Comparison of ENCODE assay signal across 1 cellular context in the genomic region with DNA sequence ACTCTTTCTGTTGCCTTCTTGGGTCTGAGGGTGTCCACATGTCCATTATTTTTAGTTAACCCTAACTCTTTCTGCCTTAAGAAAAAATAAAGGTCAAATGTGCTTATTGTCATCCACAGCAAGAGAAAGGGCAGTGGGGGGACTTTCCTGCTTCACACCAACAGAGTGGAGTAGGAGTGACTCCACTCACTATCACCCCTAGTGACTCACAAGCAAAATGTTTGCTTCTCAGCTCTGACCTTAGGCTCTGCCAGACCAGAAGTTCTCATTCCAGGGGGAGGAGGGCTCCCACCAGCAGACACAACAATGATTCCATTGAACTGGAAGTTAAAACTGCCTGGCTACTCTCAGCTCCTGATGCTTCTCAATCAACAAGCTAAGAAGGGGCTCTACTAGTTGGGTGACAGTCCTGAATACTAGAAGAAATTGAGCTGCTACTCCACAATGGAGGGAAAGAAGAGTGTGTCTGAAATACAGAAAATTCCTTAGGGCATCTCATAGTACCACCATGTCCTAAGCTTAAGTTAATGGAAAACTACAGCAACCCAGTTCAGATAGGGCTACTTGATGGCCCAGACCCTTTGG.
A peak's percentile ranks its signal among the peaks of the same experiment; 100 is the strongest.
TF ChIP-seq lines count a peak whose summit lies in the region.

No MANE protein-coding gene starts in this region.

TF ChIP-seq in HepG2, 621 proteins besides CTCF, POLR2A, EP300 and RAD21 (continued from another document and continues in another):
- TF ChIP-seq ZNF552 (CRISPR knock-in tag; IDR thresholded peaks at IDR 0.05; ENCODE audit: borderline replicate concordance) (no peak), ZNF251 (CRISPR knock-in tag; IDR thresholded peaks at IDR 0.05) (no peak), SRY (CRISPR knock-in tag; IDR thresholded peaks at IDR 0.05) (no peak), TOE1 (CRISPR knock-in tag; IDR thresholded peaks at IDR 0.05) (no peak), HNF4A (CRISPR knock-in tag; IDR thresholded peaks at IDR 0.05) (peak; percentile 68), TGIF2 (CRISPR knock-in tag; IDR thresholded peaks at IDR 0.05) (peak; percentile 83), ZNF207 (IDR thresholded peaks at IDR 0.05; ENCODE audit: borderline replicate concordance) (no peak), RAD51 (IDR thresholded peaks at IDR 0.05; ENCODE audit: borderline replicate concordance) (no peak), ZNF326 (CRISPR knock-in tag; IDR thresholded peaks at IDR 0.05; ENCODE audit: borderline replicate concordance) (no peak), BHLHE40 (IDR thresholded peaks at IDR 0.05; ENCODE audit: low read length) (no peak), ZFAT (CRISPR knock-in tag; conservative IDR thresholded peaks at IDR 0.05) (no peak), ZNF605 (CRISPR knock-in tag; IDR thresholded peaks at IDR 0.05) (no peak), ZFP37 (CRISPR knock-in tag; IDR thresholded peaks at IDR 0.05; ENCODE audit: borderline replicate concordance) (no peak), ZNF256 (CRISPR knock-in tag; conservative IDR thresholded peaks at IDR 0.05) (no peak), FOSL2 (CRISPR knock-in tag; IDR thresholded peaks at IDR 0.05) (peak; percentile 92), GABPB1 (CRISPR knock-in tag; IDR thresholded peaks at IDR 0.05) (peak; percentile 45; the same call in 1 of the 2 replicates), ZNF883 (CRISPR knock-in tag; IDR thresholded peaks at IDR 0.05; ENCODE audit: not compliant biosample characterization) (no peak), MTA3 (CRISPR knock-in tag; IDR thresholded peaks at IDR 0.05) (no peak), ZBTB42 (CRISPR knock-in tag; IDR thresholded peaks at IDR 0.05) (no peak), ADNP (CRISPR knock-in tag; IDR thresholded peaks at IDR 0.05) (0 out of 2 replicates have a peak, but pooled peaks have one; percentile 38), ZNF737 (CRISPR knock-in tag; IDR thresholded peaks at IDR 0.05; ENCODE audit: borderline replicate concordance) (no peak), SIN3A (IDR thresholded peaks at IDR 0.05; ENCODE audit: borderline replicate concordance, low read depth, low read length) (no peak), FOXM1 (CRISPR knock-in tag; IDR thresholded peaks at IDR 0.05) (no peak), KMT2A (CRISPR knock-in tag; IDR thresholded peaks at IDR 0.05) (no peak), ZNF577 (CRISPR knock-in tag; IDR thresholded peaks at IDR 0.05; ENCODE audit: borderline replicate concordance, low read depth) (no peak), YEATS4 (CRISPR knock-in tag; IDR thresholded peaks at IDR 0.05; ENCODE audit: borderline replicate concordance) (peak; percentile 28; the same call in 1 of the 2 replicates), AKAP8 (CRISPR knock-in tag; IDR thresholded peaks at IDR 0.05) (no peak), GABPA (IDR thresholded peaks at IDR 0.05; ENCODE audit: low read depth, low read length) (no peak), GABPA (CRISPR knock-in tag; IDR thresholded peaks at IDR 0.05; ENCODE audit: low read depth) (no peak), ZNF782 (CRISPR knock-in tag; IDR thresholded peaks at IDR 0.05; ENCODE audit: borderline replicate concordance) (no peak)
- TF ChIP-seq, protein P1, sequence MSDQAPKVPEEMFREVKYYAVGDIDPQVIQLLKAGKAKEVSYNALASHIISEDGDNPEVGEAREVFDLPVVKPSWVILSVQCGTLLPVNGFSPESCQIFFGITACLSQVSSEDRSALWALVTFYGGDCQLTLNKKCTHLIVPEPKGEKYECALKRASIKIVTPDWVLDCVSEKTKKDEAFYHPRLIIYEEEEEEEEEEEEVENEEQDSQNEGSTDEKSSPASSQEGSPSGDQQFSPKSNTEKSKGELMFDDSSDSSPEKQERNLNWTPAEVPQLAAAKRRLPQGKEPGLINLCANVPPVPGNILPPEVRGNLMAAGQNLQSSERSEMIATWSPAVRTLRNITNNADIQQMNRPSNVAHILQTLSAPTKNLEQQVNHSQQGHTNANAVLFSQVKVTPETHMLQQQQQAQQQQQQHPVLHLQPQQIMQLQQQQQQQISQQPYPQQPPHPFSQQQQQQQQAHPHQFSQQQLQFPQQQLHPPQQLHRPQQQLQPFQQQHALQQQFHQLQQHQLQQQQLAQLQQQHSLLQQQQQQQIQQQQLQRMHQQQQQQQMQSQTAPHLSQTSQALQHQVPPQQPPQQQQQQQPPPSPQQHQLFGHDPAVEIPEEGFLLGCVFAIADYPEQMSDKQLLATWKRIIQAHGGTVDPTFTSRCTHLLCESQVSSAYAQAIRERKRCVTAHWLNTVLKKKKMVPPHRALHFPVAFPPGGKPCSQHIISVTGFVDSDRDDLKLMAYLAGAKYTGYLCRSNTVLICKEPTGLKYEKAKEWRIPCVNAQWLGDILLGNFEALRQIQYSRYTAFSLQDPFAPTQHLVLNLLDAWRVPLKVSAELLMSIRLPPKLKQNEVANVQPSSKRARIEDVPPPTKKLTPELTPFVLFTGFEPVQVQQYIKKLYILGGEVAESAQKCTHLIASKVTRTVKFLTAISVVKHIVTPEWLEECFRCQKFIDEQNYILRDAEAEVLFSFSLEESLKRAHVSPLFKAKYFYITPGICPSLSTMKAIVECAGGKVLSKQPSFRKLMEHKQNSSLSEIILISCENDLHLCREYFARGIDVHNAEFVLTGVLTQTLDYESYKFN (CRISPR knock-in tag; conservative IDR thresholded peaks at IDR 0.05) = peak; percentile 71
- TF ChIP-seq, protein P2, sequence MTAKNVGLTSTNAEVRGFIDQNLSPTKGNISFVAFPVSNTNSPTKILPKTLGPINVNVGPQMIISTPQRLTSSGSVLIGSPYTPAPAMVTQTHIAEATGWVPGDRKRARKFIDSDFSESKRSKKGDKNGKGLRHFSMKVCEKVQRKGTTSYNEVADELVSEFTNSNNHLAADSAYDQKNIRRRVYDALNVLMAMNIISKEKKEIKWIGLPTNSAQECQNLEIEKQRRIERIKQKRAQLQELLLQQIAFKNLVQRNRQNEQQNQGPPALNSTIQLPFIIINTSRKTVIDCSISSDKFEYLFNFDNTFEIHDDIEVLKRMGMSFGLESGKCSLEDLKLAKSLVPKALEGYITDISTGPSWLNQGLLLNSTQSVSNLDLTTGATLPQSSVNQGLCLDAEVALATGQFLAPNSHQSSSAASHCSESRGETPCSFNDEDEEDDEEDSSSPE (CRISPR knock-in tag; IDR thresholded peaks at IDR 0.05) = no peak
- TF ChIP-seq, protein P3, sequence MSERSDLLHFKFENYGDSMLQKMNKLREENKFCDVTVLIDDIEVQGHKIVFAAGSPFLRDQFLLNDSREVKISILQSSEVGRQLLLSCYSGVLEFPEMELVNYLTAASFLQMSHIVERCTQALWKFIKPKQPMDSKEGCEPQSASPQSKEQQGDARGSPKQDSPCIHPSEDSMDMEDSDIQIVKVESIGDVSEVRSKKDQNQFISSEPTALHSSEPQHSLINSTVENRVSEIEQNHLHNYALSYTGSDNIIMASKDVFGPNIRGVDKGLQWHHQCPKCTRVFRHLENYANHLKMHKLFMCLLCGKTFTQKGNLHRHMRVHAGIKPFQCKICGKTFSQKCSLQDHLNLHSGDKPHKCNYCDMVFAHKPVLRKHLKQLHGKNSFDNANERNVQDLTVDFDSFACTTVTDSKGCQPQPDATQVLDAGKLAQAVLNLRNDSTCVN (CRISPR knock-in tag; IDR thresholded peaks at IDR 0.05; ENCODE audit: borderline replicate concordance) = no peak
- TF ChIP-seq, protein P4, sequence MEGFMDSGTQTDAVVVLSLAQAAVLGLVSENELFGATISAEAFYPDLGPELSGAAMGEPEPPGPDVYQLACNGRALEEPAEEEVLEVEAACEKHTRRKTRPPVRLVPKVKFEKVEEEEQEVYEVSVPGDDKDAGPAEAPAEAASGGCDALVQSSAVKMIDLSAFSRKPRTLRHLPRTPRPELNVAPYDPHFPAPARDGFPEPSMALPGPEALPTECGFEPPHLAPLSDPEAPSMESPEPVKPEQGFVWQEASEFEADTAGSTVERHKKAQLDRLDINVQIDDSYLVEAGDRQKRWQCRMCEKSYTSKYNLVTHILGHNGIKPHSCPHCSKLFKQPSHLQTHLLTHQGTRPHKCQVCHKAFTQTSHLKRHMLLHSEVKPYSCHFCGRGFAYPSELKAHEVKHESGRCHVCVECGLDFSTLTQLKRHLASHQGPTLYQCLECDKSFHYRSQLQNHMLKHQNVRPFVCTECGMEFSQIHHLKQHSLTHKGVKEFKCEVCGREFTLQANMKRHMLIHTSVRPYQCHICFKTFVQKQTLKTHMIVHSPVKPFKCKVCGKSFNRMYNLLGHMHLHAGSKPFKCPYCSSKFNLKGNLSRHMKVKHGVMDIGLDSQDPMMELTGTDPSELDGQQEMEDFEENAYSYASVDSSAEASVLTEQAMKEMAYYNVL (CRISPR knock-in tag; IDR thresholded peaks at IDR 0.05; ENCODE audit: borderline replicate concordance) = peak; percentile 50; the same call in 1 of the 2 replicates
- TF ChIP-seq, protein P5, sequence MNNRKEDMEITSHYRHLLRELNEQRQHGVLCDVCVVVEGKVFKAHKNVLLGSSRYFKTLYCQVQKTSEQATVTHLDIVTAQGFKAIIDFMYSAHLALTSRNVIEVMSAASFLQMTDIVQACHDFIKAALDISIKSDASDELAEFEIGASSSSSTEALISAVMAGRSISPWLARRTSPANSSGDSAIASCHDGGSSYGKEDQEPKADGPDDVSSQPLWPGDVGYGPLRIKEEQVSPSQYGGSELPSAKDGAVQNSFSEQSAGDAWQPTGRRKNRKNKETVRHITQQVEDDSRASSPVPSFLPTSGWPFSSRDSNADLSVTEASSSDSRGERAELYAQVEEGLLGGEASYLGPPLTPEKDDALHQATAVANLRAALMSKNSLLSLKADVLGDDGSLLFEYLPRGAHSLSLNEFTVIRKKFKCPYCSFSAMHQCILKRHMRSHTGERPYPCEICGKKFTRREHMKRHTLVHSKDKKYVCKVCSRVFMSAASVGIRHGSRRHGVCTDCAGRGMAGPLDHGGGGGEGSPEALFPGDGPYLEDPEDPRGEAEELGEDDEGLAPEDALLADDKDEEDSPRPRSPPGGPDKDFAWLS (CRISPR knock-in tag; IDR thresholded peaks at IDR 0.05; ENCODE audit: borderline replicate concordance) = no peak
- TF ChIP-seq, protein P6, sequence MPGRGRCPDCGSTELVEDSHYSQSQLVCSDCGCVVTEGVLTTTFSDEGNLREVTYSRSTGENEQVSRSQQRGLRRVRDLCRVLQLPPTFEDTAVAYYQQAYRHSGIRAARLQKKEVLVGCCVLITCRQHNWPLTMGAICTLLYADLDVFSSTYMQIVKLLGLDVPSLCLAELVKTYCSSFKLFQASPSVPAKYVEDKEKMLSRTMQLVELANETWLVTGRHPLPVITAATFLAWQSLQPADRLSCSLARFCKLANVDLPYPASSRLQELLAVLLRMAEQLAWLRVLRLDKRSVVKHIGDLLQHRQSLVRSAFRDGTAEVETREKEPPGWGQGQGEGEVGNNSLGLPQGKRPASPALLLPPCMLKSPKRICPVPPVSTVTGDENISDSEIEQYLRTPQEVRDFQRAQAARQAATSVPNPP (CRISPR knock-in tag; IDR thresholded peaks at IDR 0.05) = no peak
- TF ChIP-seq, protein P7, sequence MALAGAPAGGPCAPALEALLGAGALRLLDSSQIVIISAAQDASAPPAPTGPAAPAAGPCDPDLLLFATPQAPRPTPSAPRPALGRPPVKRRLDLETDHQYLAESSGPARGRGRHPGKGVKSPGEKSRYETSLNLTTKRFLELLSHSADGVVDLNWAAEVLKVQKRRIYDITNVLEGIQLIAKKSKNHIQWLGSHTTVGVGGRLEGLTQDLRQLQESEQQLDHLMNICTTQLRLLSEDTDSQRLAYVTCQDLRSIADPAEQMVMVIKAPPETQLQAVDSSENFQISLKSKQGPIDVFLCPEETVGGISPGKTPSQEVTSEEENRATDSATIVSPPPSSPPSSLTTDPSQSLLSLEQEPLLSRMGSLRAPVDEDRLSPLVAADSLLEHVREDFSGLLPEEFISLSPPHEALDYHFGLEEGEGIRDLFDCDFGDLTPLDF (CRISPR knock-in tag; IDR thresholded peaks at IDR 0.05) = no peak
- TF ChIP-seq, protein P8, sequence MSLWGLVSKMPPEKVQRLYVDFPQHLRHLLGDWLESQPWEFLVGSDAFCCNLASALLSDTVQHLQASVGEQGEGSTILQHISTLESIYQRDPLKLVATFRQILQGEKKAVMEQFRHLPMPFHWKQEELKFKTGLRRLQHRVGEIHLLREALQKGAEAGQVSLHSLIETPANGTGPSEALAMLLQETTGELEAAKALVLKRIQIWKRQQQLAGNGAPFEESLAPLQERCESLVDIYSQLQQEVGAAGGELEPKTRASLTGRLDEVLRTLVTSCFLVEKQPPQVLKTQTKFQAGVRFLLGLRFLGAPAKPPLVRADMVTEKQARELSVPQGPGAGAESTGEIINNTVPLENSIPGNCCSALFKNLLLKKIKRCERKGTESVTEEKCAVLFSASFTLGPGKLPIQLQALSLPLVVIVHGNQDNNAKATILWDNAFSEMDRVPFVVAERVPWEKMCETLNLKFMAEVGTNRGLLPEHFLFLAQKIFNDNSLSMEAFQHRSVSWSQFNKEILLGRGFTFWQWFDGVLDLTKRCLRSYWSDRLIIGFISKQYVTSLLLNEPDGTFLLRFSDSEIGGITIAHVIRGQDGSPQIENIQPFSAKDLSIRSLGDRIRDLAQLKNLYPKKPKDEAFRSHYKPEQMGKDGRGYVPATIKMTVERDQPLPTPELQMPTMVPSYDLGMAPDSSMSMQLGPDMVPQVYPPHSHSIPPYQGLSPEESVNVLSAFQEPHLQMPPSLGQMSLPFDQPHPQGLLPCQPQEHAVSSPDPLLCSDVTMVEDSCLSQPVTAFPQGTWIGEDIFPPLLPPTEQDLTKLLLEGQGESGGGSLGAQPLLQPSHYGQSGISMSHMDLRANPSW (CRISPR knock-in tag; IDR thresholded peaks at IDR 0.05; ENCODE audit: borderline replicate concordance) = no peak
